In the genomic region with DNA sequence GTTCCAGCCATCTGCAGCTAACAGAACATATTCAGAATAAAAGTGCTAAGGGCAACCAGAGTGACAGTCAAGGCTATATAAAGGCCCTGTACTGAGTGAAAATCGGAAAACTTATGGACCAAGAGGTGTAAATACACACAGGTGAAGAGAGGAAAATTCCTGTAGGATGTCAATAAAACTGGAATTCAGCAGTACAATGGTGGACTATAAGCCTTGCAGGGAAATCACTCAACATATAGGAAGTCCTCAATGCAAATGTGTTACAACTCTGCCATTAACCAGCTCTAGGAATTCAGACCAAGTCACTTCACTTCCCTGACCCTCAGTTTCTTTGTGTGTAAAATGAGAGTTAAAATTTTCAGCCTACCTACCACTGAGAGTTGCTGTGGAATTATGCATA, we compare ENCODE assay signal across 25 cellular contexts. TPM values are rescaled to one million over a fixed set of nuclear protein-coding genes. Genes with fewer than 3 reads are reported as not detected.
DNase-seq lines count a peak whose midpoint lies in the region; ATAC-seq and TF ChIP-seq lines count a peak whose summit lies in the region.
"Had no signal": no experiment of that assay in that cellular context is flagged by ENCODE, and none has a peak within 500 bp of the region (broad histone marks: within the 10 kb centered on the region; RNA-seq: fewer than 3 reads in every experiment).

No MANE protein-coding gene starts in this region.

- H3K9me3 ChIP-seq in CD8-positive, alpha-beta memory T cell (ENCODE audit: low read length): no peaks in the 10 kb centered on the region
- no peaks in the 10 kb centered on the region for H3K9me3 ChIP-seq in vagina
- H3K9me3 ChIP-seq: transverse colon had no signal

- H3K4me3 ChIP-seq in CD8-positive, alpha-beta memory T cell (ENCODE audit: low read length): no peak overlapping the region
- H3K4me3 ChIP-seq in vagina: no peak overlapping the region
- H3K4me3 ChIP-seq: transverse colon had no signal

- DNase-seq in CD8-positive, alpha-beta memory T cell: no peak
- DNase-seq in KG1 (lab: John Stamatoyannopoulos, UW) (peak; percentile 17), memory B cell (ENCODE audit: low spot score in 2 of 2) (no peak), vagina (ENCODE audit: extremely low spot score in 2 of 2) (no peak)
- DNase-seq in NK-92 treated with Interleukin-12 subunit alpha and Interleukin-12 subunit beta, amount 100 ng/mL, for 24 hours (lab: John Stamatoyannopoulos, UW): no peak
- no peak for DNase-seq in activated CD8-positive, alpha-beta memory T cell treated with anti-CD3 and anti-CD28 coated beads, Interleukin-2, amount 50 U/mL, for 48 hours
- DNase-seq in stimulated activated CD4-positive, alpha-beta T cell treated with anti-CD3 and anti-CD28 coated beads, Interleukin-4, amount 100 ng/mL, for 1 hour: no peak
- DNase-seq: activated CD4-positive, alpha-beta T cell treated with anti-CD3 and anti-CD28 coated beads for 48 hours; activated CD8-positive, alpha-beta memory T cell treated with anti-CD3 and anti-CD28 coated beads for 24 hours; activated gamma-delta T cell treated with Interleukin-2 at 50 U/mL for 16 hours; activated T-cell treated with anti-CD3 and anti-CD28 coated beads, Interleukin-2, amount 50 U/mL, for 1 hour; caudate nucleus; H9; hypothalamus; mesenchymal stem cell; NCI-H1092; NCI-H1930; NCI-H226; retina; SK-N-SH; small intestine; stimulated activated CD8-positive, alpha-beta memory T cell treated with anti-CD3 and anti-CD28 coated beads, Interleukin-4, amount 100 ng/mL, for 48 hours; transverse colon had no signal

- no peaks in the 10 kb centered on the region for H3K36me3 ChIP-seq in CD8-positive, alpha-beta memory T cell (ENCODE audit: insufficient read depth, low read length)
- H3K36me3 ChIP-seq in vagina: no peaks in the 10 kb centered on the region
- H3K36me3 ChIP-seq: transverse colon had no signal

- ATAC-seq in memory B cell (ENCODE audit: low read depth): no peak

- intact Hi-C loops in vagina (cut with DNase I): no loop called here

- peaks cover 4 to 18% of the 10 kb centered on the region in 2 donors for H3K27me3 Mint-ChIP-seq in CD8-positive, alpha-beta memory T cell
- H3K27me3 Mint-ChIP-seq in memory B cell: no peaks in the 10 kb centered on the region

- peaks cover 6 to 41% (median 40%) of the 10 kb centered on the region in 3 donors for H3K4me1 Mint-ChIP-seq in CD8-positive, alpha-beta memory T cell
- H3K4me1 Mint-ChIP-seq in memory B cell: peaks cover 61% of the 10 kb centered on the region

- no peak for TF ChIP-seq POLR2A in vagina (IDR thresholded peaks at IDR 0.05)

- H3K36me3 Mint-ChIP-seq in CD8-positive, alpha-beta memory T cell: no peaks in the 10 kb centered on the region
- peaks cover 4% of the 10 kb centered on the region for H3K36me3 Mint-ChIP-seq in memory B cell

- no peak overlapping the region for H3K27ac Mint-ChIP-seq in CD8-positive, alpha-beta memory T cell
- H3K27ac Mint-ChIP-seq in memory B cell: peak overlapping the region; percentile 89
- H3K27ac Mint-ChIP-seq: H9 had no signal

- no peak for TF ChIP-seq CTCF in VCaP (conservative IDR thresholded peaks at IDR 0.05)
- no peak for TF ChIP-seq CTCF in vagina (IDR thresholded peaks at IDR 0.05)

- no peak overlapping the region for H3K4me3 Mint-ChIP-seq in CD8-positive, alpha-beta memory T cell
- H3K4me3 Mint-ChIP-seq in memory B cell: peak overlapping the region; percentile 6
- H3K4me3 Mint-ChIP-seq: nephron had no signal

- no peaks in the 10 kb centered on the region for H3K27me3 ChIP-seq in CD8-positive, alpha-beta memory T cell (ENCODE audit: insufficient read depth, low read length, poor library complexity, severe bottlenecking)
- no peaks in the 10 kb centered on the region for H3K27me3 ChIP-seq in vagina
- H3K27me3 ChIP-seq: transverse colon had no signal

- H3K27ac ChIP-seq in CD8-positive, alpha-beta memory T cell (ENCODE audit: low read depth, low read length): peak overlapping the region; percentile 20
- H3K27ac ChIP-seq in VCaP (peak overlapping the region; percentile 61; the same call in 1 of the 2 replicates), vagina (no peak overlapping the region)
- H3K27ac ChIP-seq: transverse colon had no signal

- no peaks in the 10 kb centered on the region for H3K9me3 Mint-ChIP-seq in CD8-positive, alpha-beta memory T cell
- H3K9me3 Mint-ChIP-seq in memory B cell: no peaks in the 10 kb centered on the region
- H3K9me3 Mint-ChIP-seq: H9, nephron had no signal

- POLR2A ChIA-PET in CD8-positive, alpha-beta memory T cell (lab: Charles Lee): no interaction called here

- CTCF ChIA-PET in CD8-positive, alpha-beta memory T cell (lab: Charles Lee): no interaction called here

- peaks cover 10% of the 10 kb centered on the region for H3K4me1 ChIP-seq in CD8-positive, alpha-beta memory T cell (ENCODE audit: insufficient read depth, low read length)
- H3K4me1 ChIP-seq in vagina: peaks cover 14% of the 10 kb centered on the region

RNA-seq across cellular contexts. Expression of gene USP6NL, which starts 7.7 kb away (rescaled TPM):
- 1 to 10 TPM; 1.9 to 3.2 TPM for total RNA-seq in CD8-positive, alpha-beta memory T cell
- polyA plus RNA-seq in CD8-positive, alpha-beta memory T cell: 1.3 TPM
- 23.3 TPM for total RNA-seq in vagina
